In the genomic region with DNA sequence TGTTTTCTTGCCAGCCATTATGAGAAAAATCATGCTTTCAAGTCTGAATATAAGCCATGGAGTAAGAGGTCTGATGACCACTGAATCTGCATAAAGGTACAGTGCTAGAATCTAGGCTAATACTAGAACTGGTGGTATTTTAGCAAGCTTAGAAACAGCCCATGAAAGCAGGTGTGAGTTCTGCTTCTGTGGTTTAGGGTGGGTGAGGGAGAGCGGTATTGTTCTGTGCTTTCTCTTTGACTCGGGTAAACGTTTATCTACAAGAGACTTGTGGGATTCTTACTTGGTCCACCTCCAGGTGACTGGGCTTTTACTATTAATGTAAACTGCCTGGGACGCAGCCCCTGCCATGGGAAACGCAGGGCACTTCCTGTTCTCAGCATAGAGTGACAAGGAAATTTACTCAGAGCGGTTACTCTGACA, we compare ENCODE assay signal across 9 cellular contexts. TPM values are rescaled to one million over a fixed set of nuclear protein-coding genes. Genes with fewer than 3 reads are reported as not detected.
DNase-seq lines count a peak whose midpoint lies in the region; ATAC-seq and TF ChIP-seq lines count a peak whose summit lies in the region.
"Had no signal": no experiment of that assay in that cellular context is flagged by ENCODE, and none has a peak within 500 bp of the region (broad histone marks: within the 10 kb centered on the region; RNA-seq: fewer than 3 reads in every experiment).

No MANE protein-coding gene starts in this region.

- no peak for TF ChIP-seq CTCF in endodermal cell (conservative IDR thresholded peaks at IDR 0.05)

- H3K27me3 ChIP-seq in CD8-positive, alpha-beta memory T cell (ENCODE audit: insufficient read depth, low read length, poor library complexity, severe bottlenecking), result no peaks in the 10 kb centered on the region
- H3K27me3 ChIP-seq in endodermal cell (ENCODE audit: control insufficient read depth, insufficient read depth, low read length, poor library complexity, severe bottlenecking), result no peaks in the 10 kb centered on the region

- peaks cover under 1% of the 10 kb centered on the region for H3K36me3 ChIP-seq in CD8-positive, alpha-beta memory T cell (ENCODE audit: insufficient read depth, low read length)
- H3K36me3 ChIP-seq in endodermal cell (ENCODE audit: control insufficient read depth, insufficient read depth, low read length), result peaks cover 84% of the 10 kb centered on the region

- H3K27ac Mint-ChIP-seq in CD8-positive, alpha-beta memory T cell, result peak overlapping the region; percentile 21 to 96 (median 79)
- H3K27ac Mint-ChIP-seq in endodermal cell, result peak overlapping the region; percentile 83

- 87 to 96% methylated on average over 4 to 6 of the region's 6 CpGs for WGBS in endodermal cell (ENCODE audit: insufficient coverage in 1 of 2, insufficient read length in 1 of 2), 2 experiments

- no peaks in the 10 kb centered on the region for H3K9me3 ChIP-seq in CD8-positive, alpha-beta memory T cell (ENCODE audit: low read length)
- H3K9me3 ChIP-seq in endodermal cell (ENCODE audit: control insufficient read depth, low read length), result no peaks in the 10 kb centered on the region

- no peaks in the 10 kb centered on the region for H3K4me1 ChIP-seq in CD8-positive, alpha-beta memory T cell (ENCODE audit: insufficient read depth, low read length)
- H3K4me1 ChIP-seq in endodermal cell (ENCODE audit: control insufficient read depth, insufficient read depth, low read length), result peaks cover 23% of the 10 kb centered on the region

- no peak overlapping the region for H3K9ac ChIP-seq in endodermal cell (ENCODE audit: extremely low read depth, low read length, poor library complexity, severe bottlenecking)

- CTCF ChIA-PET in CD8-positive, alpha-beta memory T cell (lab: Charles Lee), result no interaction called here

- peaks cover 0 to 10% (median 0%) of the 10 kb centered on the region in 3 donors for H3K36me3 Mint-ChIP-seq in CD8-positive, alpha-beta memory T cell
- H3K36me3 Mint-ChIP-seq in endodermal cell (ENCODE audit: low read depth), result peaks cover 75% of the 10 kb centered on the region

- H3K4me3 ChIP-seq in CD8-positive, alpha-beta memory T cell (ENCODE audit: low read length), result no peak overlapping the region
- no peak overlapping the region for H3K4me3 ChIP-seq in endodermal cell (ENCODE audit: low read length)

- POLR2A ChIA-PET in CD8-positive, alpha-beta memory T cell (lab: Charles Lee), result no interaction called here

- peak; percentile 94 for ATAC-seq in GM19438 (IDR thresholded peaks at IDR 0.05; ENCODE audit: low read depth, unreplicated experiment)
- ATAC-seq in HG03432 (IDR thresholded peaks at IDR 0.05; ENCODE audit: unreplicated experiment), result peak; percentile 92

- no peak overlapping the region for H3K27ac ChIP-seq in CD8-positive, alpha-beta memory T cell (ENCODE audit: low read depth, low read length)
- no peak overlapping the region for H3K27ac ChIP-seq in endodermal cell (ENCODE audit: low read depth, low read length)

- H3K9me3 Mint-ChIP-seq in CD8-positive, alpha-beta memory T cell, result no peaks in the 10 kb centered on the region
- H3K9me3 Mint-ChIP-seq in endodermal cell, result no peaks in the 10 kb centered on the region

- peak overlapping the region; percentile 9 to 81 (median 67) for H3K4me3 Mint-ChIP-seq in CD8-positive, alpha-beta memory T cell
- H3K4me3 Mint-ChIP-seq in endodermal cell, result no peak overlapping the region

- H3K27me3 Mint-ChIP-seq in CD8-positive, alpha-beta memory T cell, result no peaks in the 10 kb centered on the region
- no peaks in the 10 kb centered on the region for H3K27me3 Mint-ChIP-seq in endodermal cell (ENCODE audit: insufficient read depth)

- H3K4me1 Mint-ChIP-seq in CD8-positive, alpha-beta memory T cell, result peaks cover 17 to 18% (median 18%) of the 10 kb centered on the region in 3 donors
- H3K4me1 Mint-ChIP-seq in endodermal cell, result peaks cover 12% of the 10 kb centered on the region

- peak in 1 of 5 donors; percentile 11 for DNase-seq in CD8-positive, alpha-beta memory T cell
- DNase-seq in endodermal cell, result peak; percentile 25
- DNase-seq in NCI-H2227 treated with DMSO at 0.1 percent for 48 hours (lab: John Stamatoyannopoulos, UW), result no peak
- no peak for DNase-seq in RPMI8226
- no peak for DNase-seq in inferior parietal cortex (ENCODE audit: extremely low spot score)
- DNase-seq in DMS53 (lab: John Stamatoyannopoulos, UW), result no peak

RNA-seq across cellular contexts. Expression of a gene that starts 55.2 kb away (rescaled TPM):
- total RNA-seq in CD8-positive, alpha-beta memory T cell, result not detected
- not detected for polyA plus RNA-seq in CD8-positive, alpha-beta memory T cell
- total RNA-seq in endodermal cell, result not detected
- not detected for polyA plus RNA-seq in endodermal cell (2013, experiment 1 of 2)
- polyA plus RNA-seq in endodermal cell (2013, experiment 2 of 2), result not detected
- total RNA-seq: renal cortical epithelial cell had no signal
